ENCODE assay signal across 13 cellular contexts in the genomic region with DNA sequence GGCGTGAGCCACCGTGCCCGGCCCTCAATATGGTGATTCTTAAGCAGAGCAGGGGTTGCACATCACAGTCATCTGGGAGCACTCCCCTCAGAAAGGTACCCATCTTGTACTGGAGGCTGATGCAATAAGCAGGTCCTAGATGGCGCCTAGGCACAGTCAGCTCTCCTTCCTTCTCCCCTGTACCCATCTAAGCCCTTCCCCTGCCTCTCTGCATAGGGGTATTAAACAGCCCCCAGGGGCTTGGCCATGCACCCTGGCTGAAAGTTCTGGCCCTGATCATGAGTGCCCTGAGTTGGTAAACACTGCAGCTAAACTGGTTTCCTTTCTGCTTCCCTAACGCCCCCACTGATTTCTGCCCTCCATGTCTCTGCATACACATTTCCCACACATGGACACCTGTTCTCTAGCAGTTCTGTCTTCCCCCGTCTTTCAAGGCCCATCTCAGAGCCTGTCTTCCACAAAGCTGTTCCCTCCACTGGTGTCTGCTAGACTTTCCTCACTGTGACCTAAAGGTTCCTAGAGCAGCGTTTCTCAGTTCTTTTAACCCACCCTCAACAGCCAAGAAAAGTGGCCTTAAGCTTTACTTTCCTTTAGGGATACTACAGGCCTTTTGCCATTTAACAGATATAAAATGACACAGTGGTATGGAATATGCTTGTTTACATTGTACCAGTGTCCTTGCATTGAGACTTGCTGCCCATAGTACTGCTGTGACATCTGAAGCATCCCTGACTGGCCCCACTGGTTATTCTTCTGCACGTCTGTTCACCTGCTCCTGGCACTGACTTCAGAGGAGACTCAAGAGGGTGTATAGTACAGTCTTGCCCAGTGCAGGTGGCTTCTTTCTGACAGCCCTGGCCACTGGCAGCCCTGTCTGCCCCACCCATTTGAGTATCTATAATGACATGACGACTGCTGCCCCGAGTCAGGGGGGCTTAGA. TPM values are rescaled to one million over a fixed set of nuclear protein-coding genes. Genes with fewer than 3 reads are reported as not detected.
A peak's percentile ranks its signal among the peaks of the same experiment; 100 is the strongest.
DNase-seq lines count a peak whose midpoint lies in the region; ATAC-seq and TF ChIP-seq lines count a peak whose summit lies in the region.
"Had no signal": no experiment of that assay in that cellular context is flagged by ENCODE, and none has a peak within 500 bp of the region (broad histone marks: within the 10 kb centered on the region; RNA-seq: fewer than 3 reads in every experiment).

No MANE protein-coding gene starts in this region.

- peaks cover 4% of the 10 kb centered on the region for H3K4me1 ChIP-seq in Panc1 (ENCODE audit: control insufficient read depth, insufficient read depth, low read length)
- H3K4me1 ChIP-seq in endocrine pancreas (ENCODE audit: control insufficient read depth, insufficient read depth, low read length) = peaks cover 6% of the 10 kb centered on the region

- H3K4me3 ChIP-seq in Panc1 (ENCODE audit: low read depth in 2 of 2, low read length in 2 of 2) (no peak overlapping the region), endocrine pancreas (ENCODE audit: control insufficient read depth, insufficient read depth, low read length) (no peak overlapping the region)
- H3K4me3 ChIP-seq: adrenal gland, skin epidermis had no signal

- CTCF ChIA-PET in Panc1 (lab: Charles Lee) = no interaction called here

- ATAC-seq in activated T-cell treated with anti-CD3 and anti-CD28 coated beads, Interleukin-2, amount 50 U/mL, for 72 hours (replicated peaks in 1 of 2) = peak; percentile 5 to 46
- ATAC-seq in Panc1 (no peak), HG03342 (IDR thresholded peaks at IDR 0.05; ENCODE audit: unreplicated experiment) (no peak)
- ATAC-seq in stimulated activated naive CD8-positive, alpha-beta T cell treated with anti-CD3 and anti-CD28 coated beads, Interleukin-15, amount 100 ng/mL, for 72 hours = peak; percentile 36

- intact Hi-C loops in Panc1 (cut with micrococcal nuclease; ENCODE audit: unreplicated experiment) = no loop called here

- peaks cover 2% of the 10 kb centered on the region in 2 donors for H3K36me3 Mint-ChIP-seq in activated T-cell treated with anti-CD3 and anti-CD28 coated beads, Interleukin-2, amount 50 U/mL, for 72 hours (ENCODE audit: insufficient read depth in 2 of 2)

- 0 out of 2 replicates have a peak overlapping the region, but pooled peaks have one; percentile 1 for H3K27ac ChIP-seq in Panc1 (ENCODE audit: low read length)
- H3K27ac ChIP-seq: adrenal gland, skin epidermis had no signal

- POLR2A ChIA-PET in Panc1 (lab: Charles Lee) = no interaction called here

- H3K36me3 ChIP-seq in Panc1 (ENCODE audit: control insufficient read depth, insufficient read depth, low read length) = no peaks in the 10 kb centered on the region
- no peaks in the 10 kb centered on the region for H3K36me3 ChIP-seq in endocrine pancreas (ENCODE audit: control insufficient read depth, insufficient read depth, low read length)
- H3K36me3 ChIP-seq: adrenal gland had no signal

- H3K9me3 ChIP-seq in Panc1 (ENCODE audit: control insufficient read depth, insufficient read depth, low read depth, low read length) (no peaks in the 10 kb centered on the region), endocrine pancreas (ENCODE audit: control insufficient read depth, low read length) (no peaks in the 10 kb centered on the region)
- H3K9me3 ChIP-seq: adrenal gland had no signal

- H3K4me3 Mint-ChIP-seq in activated T-cell treated with anti-CD3 and anti-CD28 coated beads, Interleukin-2, amount 50 U/mL, for 72 hours = peak overlapping the region; percentile 6 to 31
- H3K4me3 Mint-ChIP-seq in stimulated activated naive CD8-positive, alpha-beta T cell treated with anti-CD3 and anti-CD28 coated beads, Interleukin-15, amount 100 ng/mL, for 72 hours = peak overlapping the region; percentile 2 to 41

- no peaks in the 10 kb centered on the region for H3K9me3 Mint-ChIP-seq in activated T-cell treated with anti-CD3 and anti-CD28 coated beads, Interleukin-2, amount 50 U/mL, for 72 hours
- H3K9me3 Mint-ChIP-seq in stimulated activated naive CD8-positive, alpha-beta T cell treated with anti-CD3 and anti-CD28 coated beads, Interleukin-15, amount 100 ng/mL, for 72 hours = no peaks in the 10 kb centered on the region

- in situ Hi-C loops in Panc1 (cut with HindIII; ENCODE audit: low pct_unique_long_range_greater_than_20kb, low sequenced_read_pairs) = no loop called here

- no peaks in the 10 kb centered on the region for H3K27me3 ChIP-seq in Panc1 (ENCODE audit: control insufficient read depth, insufficient read depth, low read length)
- no peaks in the 10 kb centered on the region for H3K27me3 ChIP-seq in endocrine pancreas (ENCODE audit: control insufficient read depth, insufficient read depth, low read length)
- H3K27me3 ChIP-seq: adrenal gland had no signal

- no TSS peak for BruUV-seq in Panc1 (replicated peaks; lab: Mats Ljungman, UMichigan)

- peak overlapping the region; percentile 55 for H3K27ac Mint-ChIP-seq in activated T-cell treated with anti-CD3 and anti-CD28 coated beads, Interleukin-2, amount 50 U/mL, for 72 hours
- H3K27ac Mint-ChIP-seq in stimulated activated naive CD8-positive, alpha-beta T cell treated with anti-CD3 and anti-CD28 coated beads, Interleukin-15, amount 100 ng/mL, for 72 hours = peak overlapping the region; percentile 86 to 94

- TF ChIP-seq CTCF in Panc1 (IDR thresholded peaks at IDR 0.05) = no peak

- peak overlapping the region; percentile 30 for H3K9ac ChIP-seq in endocrine pancreas (ENCODE audit: control insufficient read depth, insufficient read depth, low read length)

- DNase-seq in activated T-cell treated with anti-CD3 and anti-CD28 coated beads, Interleukin-2, amount 50 U/mL, for 72 hours = no peak
- no peak for DNase-seq in activated T-cell treated with anti-CD3 and anti-CD28 coated beads for 4 hours
- DNase-seq in Panc1 (ENCODE audit: low read depth, low spot score) = no peak
- DNase-seq in stimulated activated naive CD8-positive, alpha-beta T cell treated with anti-CD3 and anti-CD28 coated beads, Interleukin-15, amount 100 ng/mL, for 72 hours = no peak
- DNase-seq in GDM1 (lab: John Stamatoyannopoulos, UW) = no peak
- no peak for DNase-seq in activated CD4-positive, CD25-positive, alpha-beta regulatory T cell (lab: John Stamatoyannopoulos, UW)
- DNase-seq: adrenal gland; IMR-90; stimulated activated CD8-positive, alpha-beta memory T cell treated with anti-CD3 and anti-CD28 coated beads, Interleukin-4, amount 100 ng/mL, for 48 hours had no signal

- no peaks in the 10 kb centered on the region for H3K27me3 Mint-ChIP-seq in activated T-cell treated with anti-CD3 and anti-CD28 coated beads, Interleukin-2, amount 50 U/mL, for 72 hours (ENCODE audit: low read depth)
- H3K27me3 Mint-ChIP-seq in stimulated activated naive CD8-positive, alpha-beta T cell treated with anti-CD3 and anti-CD28 coated beads, Interleukin-15, amount 100 ng/mL, for 72 hours = no peaks in the 10 kb centered on the region

- H3K4me1 Mint-ChIP-seq in activated T-cell treated with anti-CD3 and anti-CD28 coated beads, Interleukin-2, amount 50 U/mL, for 72 hours (ENCODE audit: low read depth) = peaks cover 48% of the 10 kb centered on the region
- peaks cover 54% of the 10 kb centered on the region for H3K4me1 Mint-ChIP-seq in stimulated activated naive CD8-positive, alpha-beta T cell treated with anti-CD3 and anti-CD28 coated beads, Interleukin-15, amount 100 ng/mL, for 72 hours

RNA-seq across cellular contexts. Expression of a gene that starts 15.6 kb away (rescaled TPM):
- 10 to 100 TPM; 42.7 to 43.5 TPM for total RNA-seq in activated T-cell treated with anti-CD3 and anti-CD28 coated beads, Interleukin-2, amount 50 U/mL, for 72 hours
- total RNA-seq in Panc1 (2021; ENCODE audit: unreplicated experiment) = 51.1 TPM
- polyA plus RNA-seq in Panc1 (2012; ENCODE audit: insufficient read length) = 39.7 TPM

RNA-seq across cellular contexts. Expression of a gene that starts 31.8 kb away (rescaled TPM):
- under 1 TPM in 1 of 2 donors, not detected in 1; 0.19 TPM for total RNA-seq in activated T-cell treated with anti-CD3 and anti-CD28 coated beads, Interleukin-2, amount 50 U/mL, for 72 hours
- 0.90 TPM for total RNA-seq in Panc1 (2021; ENCODE audit: unreplicated experiment)
- polyA plus RNA-seq in Panc1 (2012; ENCODE audit: insufficient read length) = 1.7 TPM
- polyA plus RNA-seq: AG04450 had no signal

RNA-seq across cellular contexts. Expression of a gene that starts 46.8 kb away (rescaled TPM):
- 10 to 100 TPM; 39.7 to 48.8 TPM for total RNA-seq in activated T-cell treated with anti-CD3 and anti-CD28 coated beads, Interleukin-2, amount 50 U/mL, for 72 hours
- 60.6 TPM for total RNA-seq in Panc1 (2021; ENCODE audit: unreplicated experiment)
- polyA plus RNA-seq in Panc1 (2012; ENCODE audit: insufficient read length) = 73.2 TPM

RNA-seq across cellular contexts. Expression of a gene that starts 49.5 kb away (rescaled TPM):
- under 1 TPM; 0.22 to 0.51 TPM for total RNA-seq in activated T-cell treated with anti-CD3 and anti-CD28 coated beads, Interleukin-2, amount 50 U/mL, for 72 hours
- total RNA-seq in Panc1 (2021; ENCODE audit: unreplicated experiment) = not detected
- 0.17 TPM for polyA plus RNA-seq in Panc1 (2012; ENCODE audit: insufficient read length)

RNA-seq across cellular contexts. Expression of a gene that starts 59.0 kb away (rescaled TPM):
- 10 to 100 TPM; 22.8 to 29.9 TPM for total RNA-seq in activated T-cell treated with anti-CD3 and anti-CD28 coated beads, Interleukin-2, amount 50 U/mL, for 72 hours
- total RNA-seq in Panc1 (2021; ENCODE audit: unreplicated experiment) = 66.0 TPM
- polyA plus RNA-seq in Panc1 (2012; ENCODE audit: insufficient read length) = 101 TPM

Comparison
In these comparisons a context has a peak if more than half of its experiments do, and no peak if none do; other contexts are left out.
1. ATAC-seq: peak in activated T-cell treated with anti-CD3 and anti-CD28 coated beads, Interleukin-2, amount 50 U/mL, for 72 hours (2 of 2) and stimulated activated naive CD8-positive, alpha-beta T cell treated with anti-CD3 and anti-CD28 coated beads, Interleukin-15, amount 100 ng/mL, for 72 hours (single experiment); none in Panc1 (single experiment) and HG03342 (single experiment).